In genomic region chr11:95412074-95412473, GRCh38 we compare ENCODE assay signal across 34 cellular contexts.
"Had no signal": no experiment of that assay in that cellular context is flagged by ENCODE, and none has a peak within 500 bp of the region (broad histone marks: within the 10 kb centered on the region; RNA-seq: fewer than 3 reads in every experiment).

No MANE protein-coding gene starts in this region.

- H3K27ac Mint-ChIP-seq: activated CD4-positive, alpha-beta memory T cell treated with anti-CD3 and anti-CD28 coated beads for 36 hours; activated CD4-positive, alpha-beta T cell treated with anti-CD3 and anti-CD28 coated beads, Interleukin-2, amount 10 ng/mL, durations not matched to agents 24 days and 14 days; activated naive CD4-positive, alpha-beta T cell treated with anti-CD3 and anti-CD28 coated beads for 36 hours; activated naive CD8-positive, alpha-beta T cell treated with anti-CD3 and anti-CD28 coated beads for 36 hours; activated T-helper 1 cell treated with anti-CD3 and anti-CD28 coated beads, Interleukin-12 subunit alpha, Interleukin-12 subunit beta, Interleukin-2, Interleukin-4 antibody, amounts not matched to agents 30 ng/mL and 10 ng/mL and 1 ng/mL, durations not matched to agents 14 hours and 24 hours and 36 hours; brain; mesothelial cell of epicardium; naive B cell; nephron progenitor cell; progenitor cell of endocrine pancreas; stimulated activated effector memory CD8-positive, alpha-beta T cell treated with anti-CD3 and anti-CD28 coated beads, Interleukin-12 subunit alpha, Interleukin-12 subunit beta, amount 100 ng/mL, for 72 hours; stimulated activated naive CD8-positive, alpha-beta T cell treated with anti-CD3 and anti-CD28 coated beads, Interleukin-15, Interleukin-2, amounts not matched to agents 100 ng/mL and 50 ng/mL, for 24 hours; T-helper 1 cell treated with Interleukin-12 subunit alpha and Interleukin-12 subunit beta and Interleukin-4 antibody, amounts not matched to agents 30 μg/mL and 1 μg/mL, for 36 hours had no signal

- H3K27ac ChIP-seq: adrenal gland, ascending aorta, gastrocnemius medialis, ovary, thoracic aorta, upper lobe of left lung, vagina, WERI-Rb-1 had no signal

- H3K4me3 Mint-ChIP-seq: activated CD4-positive, alpha-beta memory T cell treated with anti-CD3 and anti-CD28 coated beads for 36 hours; activated CD4-positive, alpha-beta T cell treated with anti-CD3 and anti-CD28 coated beads, Interleukin-2, amount 10 ng/mL, durations not matched to agents 24 days and 14 days; activated naive CD4-positive, alpha-beta T cell treated with anti-CD3 and anti-CD28 coated beads for 36 hours; activated naive CD8-positive, alpha-beta T cell treated with anti-CD3 and anti-CD28 coated beads for 36 hours; activated T-helper 1 cell treated with anti-CD3 and anti-CD28 coated beads, Interleukin-12 subunit alpha, Interleukin-12 subunit beta, Interleukin-2, Interleukin-4 antibody, amounts not matched to agents 30 ng/mL and 10 ng/mL and 1 ng/mL, durations not matched to agents 14 hours and 24 hours and 36 hours; brain; mesothelial cell of epicardium; naive B cell; nephron progenitor cell; stimulated activated effector memory CD8-positive, alpha-beta T cell treated with anti-CD3 and anti-CD28 coated beads, Interleukin-12 subunit alpha, Interleukin-12 subunit beta, amount 100 ng/mL, for 72 hours; stimulated activated naive CD8-positive, alpha-beta T cell treated with anti-CD3 and anti-CD28 coated beads, Interleukin-15, Interleukin-2, amounts not matched to agents 100 ng/mL and 50 ng/mL, for 24 hours; T-helper 1 cell treated with Interleukin-12 subunit alpha and Interleukin-12 subunit beta and Interleukin-4 antibody, amounts not matched to agents 30 μg/mL and 1 μg/mL, for 36 hours had no signal

- H3K9me3 ChIP-seq: adrenal gland, ascending aorta, gastrocnemius medialis, ovary, thoracic aorta, upper lobe of left lung, vagina had no signal

- DNase-seq: activated CD4-positive, alpha-beta memory T cell treated with anti-CD3 and anti-CD28 coated beads for 36 hours; activated CD4-positive, alpha-beta T cell treated with anti-CD3 and anti-CD28 coated beads, Interleukin-2, amount 10 ng/mL, durations not matched to agents 24 days and 14 days; activated CD4-positive, CD25-positive, alpha-beta regulatory T cell treated with anti-CD3 and anti-CD28 coated beads, Interleukin-2, amount 50 U/mL, for 72 hours; activated CD8-positive, alpha-beta memory T cell treated with anti-CD3 and anti-CD28 coated beads, Interleukin-2, amount 50 U/mL, for 4 hours; activated effector memory CD4-positive, alpha-beta T cell treated with anti-CD3 and anti-CD28 coated beads, Interleukin-2, amount 50 U/mL, for 16 hours; activated naive CD4-positive, alpha-beta T cell treated with anti-CD3 and anti-CD28 coated beads for 36 hours; activated naive CD8-positive, alpha-beta T cell treated with anti-CD3 and anti-CD28 coated beads for 36 hours; activated T-cell treated with anti-CD3 and anti-CD28 coated beads, Interleukin-2, amount 50 U/mL, for 1 hour; adrenal gland; caudate nucleus; cortex of kidney; gastrocnemius medialis; glutamatergic neuron; islet precursor cell; left colon; naive B cell; nephron progenitor cell; ovary; stimulated activated CD4-positive, alpha-beta T cell treated with anti-CD3 and anti-CD28 coated beads, Interleukin-4, amount 100 ng/mL, for 24 hours; T-helper 9 cell; upper lobe of left lung; WERI-Rb-1 had no signal

- H3K9me3 Mint-ChIP-seq: activated CD4-positive, alpha-beta memory T cell treated with anti-CD3 and anti-CD28 coated beads for 36 hours; activated naive CD4-positive, alpha-beta T cell treated with anti-CD3 and anti-CD28 coated beads for 36 hours; activated naive CD8-positive, alpha-beta T cell treated with anti-CD3 and anti-CD28 coated beads for 36 hours; mesothelial cell of epicardium; nephron progenitor cell; stimulated activated effector memory CD8-positive, alpha-beta T cell treated with anti-CD3 and anti-CD28 coated beads, Interleukin-12 subunit alpha, Interleukin-12 subunit beta, amount 100 ng/mL, for 72 hours; stimulated activated naive CD8-positive, alpha-beta T cell treated with anti-CD3 and anti-CD28 coated beads, Interleukin-15, Interleukin-2, amounts not matched to agents 100 ng/mL and 50 ng/mL, for 24 hours had no signal

- H3K36me3 Mint-ChIP-seq: activated CD4-positive, alpha-beta memory T cell treated with anti-CD3 and anti-CD28 coated beads for 36 hours; activated naive CD8-positive, alpha-beta T cell treated with anti-CD3 and anti-CD28 coated beads for 36 hours; brain; mesothelial cell of epicardium; naive B cell; stimulated activated effector memory CD8-positive, alpha-beta T cell treated with anti-CD3 and anti-CD28 coated beads, Interleukin-12 subunit alpha, Interleukin-12 subunit beta, amount 100 ng/mL, for 72 hours had no signal

- H3K27me3 Mint-ChIP-seq: activated CD4-positive, alpha-beta memory T cell treated with anti-CD3 and anti-CD28 coated beads for 36 hours; activated CD4-positive, alpha-beta T cell treated with anti-CD3 and anti-CD28 coated beads, Interleukin-2, amount 10 ng/mL, durations not matched to agents 24 days and 14 days; activated naive CD8-positive, alpha-beta T cell treated with anti-CD3 and anti-CD28 coated beads for 36 hours; progenitor cell of endocrine pancreas; stimulated activated naive CD8-positive, alpha-beta T cell treated with anti-CD3 and anti-CD28 coated beads, Interleukin-15, Interleukin-2, amounts not matched to agents 100 ng/mL and 50 ng/mL, for 24 hours had no signal

- H3K4me1 ChIP-seq: adrenal gland, ascending aorta, gastrocnemius medialis, upper lobe of left lung had no signal

- H3K4me3 ChIP-seq: adrenal gland, ascending aorta, gastrocnemius medialis, ovary, skin epidermis, thoracic aorta, upper lobe of left lung, vagina had no signal

- ATAC-seq: gastrocnemius medialis; left colon; sciatic nerve; stimulated activated effector memory CD8-positive, alpha-beta T cell treated with anti-CD3 and anti-CD28 coated beads, Interleukin-12 subunit alpha, Interleukin-12 subunit beta, amount 100 ng/mL, for 72 hours had no signal

- H3K27me3 ChIP-seq: adrenal gland, ascending aorta, gastrocnemius medialis, ovary, upper lobe of left lung, vagina had no signal

- H3K36me3 ChIP-seq: adrenal gland, ascending aorta, gastrocnemius medialis, ovary, thoracic aorta, upper lobe of left lung, vagina, WERI-Rb-1 had no signal

- H3K4me1 Mint-ChIP-seq: mesothelial cell of epicardium; nephron progenitor cell; stimulated activated effector memory CD8-positive, alpha-beta T cell treated with anti-CD3 and anti-CD28 coated beads, Interleukin-12 subunit alpha, Interleukin-12 subunit beta, amount 100 ng/mL, for 72 hours had no signal
